ENCODE assay signal across 8 cellular contexts in genomic region chr9:86637515-86637914, GRCh38.
DNase-seq lines count a peak whose midpoint lies in the region; ATAC-seq and TF ChIP-seq lines count a peak whose summit lies in the region.

No MANE protein-coding gene starts in this region.

- H3K4me1 Mint-ChIP-seq in brain, result peaks cover 55% of the 10 kb centered on the region

- TF ChIP-seq CTCF in A673 (conservative IDR thresholded peaks at IDR 0.05; ENCODE audit: low read depth, low read length) (peak; percentile 77), HEK293 (tag by site-specific recombination; IDR thresholded peaks at IDR 0.05) (peak; percentile 55; the same call in 1 of the 2 replicates), brain (conservative IDR thresholded peaks at IDR 0.05) (peak; percentile 67 to 84), right lobe of liver (IDR thresholded peaks at IDR 0.05) (peak; percentile 28 to 60 (median 56))

- CTCF ChIA-PET in A673 (lab: Charles Lee), result interaction anchor here (0.7 kb wide), 1 partner anchor 57 kb away, joined by 3 read pairs; no protein-coding TSS in a partner anchor
- CTCF ChIA-PET in HEK293 (lab: Yijun Ruan, JAX), result interaction anchor here (0.6 to 3.7 kb wide), 39 partner anchors 10 to 693 kb away, joined by 3 to 26 read pairs (median 4); partner anchors contain the start of gene GAS1

- POLR2A ChIA-PET in A673 (lab: Charles Lee; ENCODE audit: low non-redundant PET), result no interaction called here
- POLR2A ChIA-PET in HEK293 (lab: Yijun Ruan, JAX), result interaction anchor here (0.7 kb wide), 1 partner anchor 1025 kb away, joined by 3 read pairs; no protein-coding TSS in a partner anchor

- 19% methylated on average over 7 of the region's 11 CpGs for WGBS in right lobe of liver (ENCODE audit: insufficient coverage, low coverage, low lambda C conversion rate, missing lambda C conversion rate)

- H3K4me1 ChIP-seq in A673 (ENCODE audit: insufficient read depth, low read length, poor library complexity, severe bottlenecking) (peaks cover 51% of the 10 kb centered on the region), HEK293 (ENCODE audit: control insufficient read depth, insufficient read depth, low read length) (peaks cover 13% of the 10 kb centered on the region), right lobe of liver (no peaks in the 10 kb centered on the region)

- ATAC-seq in right lobe of liver (peak; percentile 36 to 62 (median 44)), HG03469 (IDR thresholded peaks at IDR 0.05; ENCODE audit: unreplicated experiment) (no peak), GM21717 (IDR thresholded peaks at IDR 0.05; ENCODE audit: unreplicated experiment) (no peak), GM18861 (IDR thresholded peaks at IDR 0.05; ENCODE audit: unreplicated experiment) (no peak)

- intact Hi-C loops in A673 (cut with micrococcal nuclease; ENCODE audit: unreplicated experiment) (no loop called here), right lobe of liver (cut with DNase I) (no loop called here)

- no TSS peak for BruUV-seq in A673 (replicated peaks; lab: Mats Ljungman, UMichigan)

- no peak overlapping the region for H3K27ac ChIP-seq in A673 (ENCODE audit: low read depth, low read length, poor library complexity, severe bottlenecking)
- no peak overlapping the region for H3K27ac ChIP-seq in HEK293 (ENCODE audit: extremely low read depth, low read depth, low read length)
- no peak overlapping the region for H3K27ac ChIP-seq in right lobe of liver

- no peaks in the 10 kb centered on the region for H3K27me3 ChIP-seq in A673 (replicated peaks; ENCODE audit: insufficient read depth, low read depth, low read length, poor library complexity)
- no peaks in the 10 kb centered on the region for H3K27me3 ChIP-seq in right lobe of liver

- H3K27ac Mint-ChIP-seq in brain, result peak overlapping the region in 3 of 5 experiments; percentile 12 to 49 (median 42)

- H3K9me3 Mint-ChIP-seq in brain, result peaks cover 5 to 24% (median 10%) of the 10 kb centered on the region in 5 experiments

- H3K4me3 ChIP-seq in A673 (ENCODE audit: low read depth, low read length, poor library complexity, severe bottlenecking), result no peak overlapping the region
- H3K4me3 ChIP-seq in HEK293 (ENCODE audit: low read depth, low read length), result no peak overlapping the region
- no peak overlapping the region for H3K4me3 ChIP-seq in right lobe of liver

- no peaks in the 10 kb centered on the region for H3K27me3 Mint-ChIP-seq in brain

- H3K9me3 ChIP-seq in A673 (ENCODE audit: low read depth, low read length, poor library complexity, severe bottlenecking) (no peaks in the 10 kb centered on the region), HEK293 (ENCODE audit: control insufficient read depth, insufficient read depth, low read depth, low read length) (no peaks in the 10 kb centered on the region; the same call in 1 of the 2 replicates), right lobe of liver (no peaks in the 10 kb centered on the region)

- H3K4me3 Mint-ChIP-seq in brain, result peak overlapping the region in 1 of 5 experiments; percentile 53

- no peaks in the 10 kb centered on the region for H3K36me3 ChIP-seq in A673 (ENCODE audit: insufficient read depth, low read length, poor library complexity, severe bottlenecking)
- no peaks in the 10 kb centered on the region for H3K36me3 ChIP-seq in HEK293 (ENCODE audit: control insufficient read depth in 2 of 2, insufficient read depth in 1 of 2, low read length in 2 of 2)
- H3K36me3 ChIP-seq in right lobe of liver, result no peaks in the 10 kb centered on the region

- no peak for TF ChIP-seq POLR2A in right lobe of liver (IDR thresholded peaks at IDR 0.05)

- DNase-seq in A673 (ENCODE audit: low spot score) (peak; percentile 60), right lobe of liver (peak in 2 of 3 donors; percentile 27 to 57)
- no peak for DNase-seq in activated CD8-positive, alpha-beta memory T cell treated with anti-CD3 and anti-CD28 coated beads for 24 hours

- no peaks in the 10 kb centered on the region for H3K36me3 Mint-ChIP-seq in brain

TF ChIP-seq in HEK293, 187 proteins besides CTCF, POLR2A, EP300 and RAD21 (continues in another document):
- TF ChIP-seq ZNF26 (tag by site-specific recombination; IDR thresholded peaks at IDR 0.05) (no peak), ZNF610 (tag by site-specific recombination; IDR thresholded peaks at IDR 0.05; ENCODE audit: borderline replicate concordance) (0 out of 2 replicates have a peak, but pooled peaks have one; percentile 18), ZNF792 (tag by site-specific recombination; IDR thresholded peaks at IDR 0.05) (no peak), ZNF214 (tag by site-specific recombination; IDR thresholded peaks at IDR 0.05; ENCODE audit: borderline replicate concordance) (no peak), PRDM1 (tag by site-specific recombination; IDR thresholded peaks at IDR 0.05) (no peak), WT1 (tag by site-specific recombination; IDR thresholded peaks at IDR 0.05) (no peak), ZNF133 (tag by site-specific recombination; IDR thresholded peaks at IDR 0.05) (no peak), BCL11B (tag by site-specific recombination; IDR thresholded peaks at IDR 0.05; ENCODE audit: low read depth) (no peak), ZNF747 (tag by site-specific recombination; IDR thresholded peaks at IDR 0.05) (no peak), ZNF350 (tag by site-specific recombination; IDR thresholded peaks at IDR 0.05) (no peak), ZNF16 (tag by site-specific recombination; IDR thresholded peaks at IDR 0.05; ENCODE audit: low read depth) (no peak), ZNF324 (tag by site-specific recombination; IDR thresholded peaks at IDR 0.05) (no peak), ZNF239 (tag by site-specific recombination; IDR thresholded peaks at IDR 0.05) (no peak), YY1 (tag by site-specific recombination; IDR thresholded peaks at IDR 0.05) (no peak; the same call in 1 of the 2 replicates), PRDM6 (tag by site-specific recombination; IDR thresholded peaks at IDR 0.05) (no peak), ZNF776 (tag by site-specific recombination; IDR thresholded peaks at IDR 0.05; ENCODE audit: borderline replicate concordance) (no peak), GLIS2 (tag by site-specific recombination; IDR thresholded peaks at IDR 0.05) (no peak), ZNF544 (tag by site-specific recombination; IDR thresholded peaks at IDR 0.05) (no peak), ZNF791 (tag by site-specific recombination; IDR thresholded peaks at IDR 0.05) (no peak), REST (tag by site-specific recombination; IDR thresholded peaks at IDR 0.05) (no peak)

Comparison
In these comparisons a context has a peak if more than half of its experiments do, and no peak if none do; other contexts are left out.
1. ATAC-seq: peak in right lobe of liver (4 of 4); none in HG03469 (single experiment), GM21717 (single experiment) and GM18861 (single experiment).
2. Peak in every context shown above with its lines, with median percentiles within 50 percentile points of each other: CTCF ChIP-seq.